ENCODE assay signal across 27 cellular contexts in the genomic region with DNA sequence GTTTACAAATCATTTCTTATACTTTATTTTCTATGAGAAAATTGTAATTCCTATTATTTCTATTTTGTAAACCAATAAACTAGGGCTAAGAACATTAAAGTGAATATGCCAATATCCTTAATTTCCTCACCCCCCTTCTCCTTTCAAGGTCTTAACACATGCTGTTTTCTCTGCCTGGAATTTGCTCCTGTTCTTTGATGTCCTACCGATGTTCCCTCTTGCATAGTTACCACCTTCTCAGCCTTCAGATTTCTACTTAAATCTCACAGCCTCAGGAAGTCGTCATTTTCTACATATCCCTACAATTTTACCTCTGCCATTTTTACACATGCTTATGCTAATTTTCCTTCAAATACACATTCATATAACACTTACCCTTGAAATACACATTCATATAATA.
"Had no signal": no experiment of that assay in that cellular context is flagged by ENCODE, and none has a peak within 500 bp of the region (broad histone marks: within the 10 kb centered on the region; RNA-seq: fewer than 3 reads in every experiment).

No MANE protein-coding gene starts in this region.

- H3K9me3 Mint-ChIP-seq: nephron progenitor cell, neural crest cell had no signal

- H3K4me1 Mint-ChIP-seq: naive thymus-derived CD8-positive, alpha-beta T cell; nephron progenitor cell; stimulated activated effector memory CD8-positive, alpha-beta T cell treated with anti-CD3 and anti-CD28 coated beads, Interleukin-12 subunit alpha, Interleukin-12 subunit beta, amount 100 ng/mL, for 72 hours; stimulated activated naive B cell treated with anti-CD40 and anti-IgM and Interleukin-4, amounts not matched to agents 10 μg/mL and 1 μg/mL and 100 μg/mL, for 72 hours had no signal

- DNase-seq: naive thymus-derived CD8-positive, alpha-beta T cell; nephron progenitor cell; nucleus accumbens; pancreas; right cardiac atrium; right lobe of liver; sigmoid colon; small intestine; stimulated activated CD4-positive, alpha-beta T cell treated with anti-CD3 and anti-CD28 coated beads, Interleukin-15, amount 100 ng/mL, for 24 hours; stimulated activated CD4-positive, alpha-beta T cell treated with anti-CD3 and anti-CD28 coated beads, Interleukin-2, amount 100 ng/mL, for 24 hours; stimulated activated CD4-positive, alpha-beta T cell treated with anti-CD3 and anti-CD28 coated beads, Interleukin-2, amount 100 ng/mL, for 48 hours; stimulated activated CD4-positive, alpha-beta T cell treated with anti-CD3 and anti-CD28 coated beads, Interleukin-4, amount 100 ng/mL, for 24 hours; stimulated activated naive B cell treated with anti-CD40 and anti-IgM and Interleukin-4, amounts not matched to agents 10 μg/mL and 1 μg/mL and 100 μg/mL, for 72 hours; stimulated activated naive CD4-positive, alpha-beta T cell treated with Interleukin-2 at 50 U/mL for 16 hours; stomach; thyroid gland; trophoblast cell; upper lobe of left lung had no signal

- H3K27ac Mint-ChIP-seq: naive thymus-derived CD8-positive, alpha-beta T cell; natural killer cell treated with Interleukin-12 subunit alpha and Interleukin-12 subunit beta and Interleukin-15 and Interleukin-18, amount 100 ng/mL, for 72 hours; nephron progenitor cell; stimulated activated effector memory CD8-positive, alpha-beta T cell treated with anti-CD3 and anti-CD28 coated beads, Interleukin-12 subunit alpha, Interleukin-12 subunit beta, amount 100 ng/mL, for 72 hours; stimulated activated naive B cell treated with anti-CD40 and anti-IgM and Interleukin-4, amounts not matched to agents 10 μg/mL and 1 μg/mL and 100 μg/mL, for 72 hours; stimulated activated naive CD8-positive, alpha-beta T cell treated with anti-CD3 and anti-CD28 coated beads, Interleukin-15, Interleukin-2, amounts not matched to agents 100 ng/mL and 50 ng/mL, for 24 hours had no signal

- H3K36me3 Mint-ChIP-seq: stimulated activated effector memory CD8-positive, alpha-beta T cell treated with anti-CD3 and anti-CD28 coated beads, Interleukin-12 subunit alpha, Interleukin-12 subunit beta, amount 100 ng/mL, for 72 hours; stimulated activated naive B cell treated with anti-CD40 and anti-IgM and Interleukin-4, amounts not matched to agents 10 μg/mL and 1 μg/mL and 100 μg/mL, for 72 hours had no signal

- H3K27me3 ChIP-seq: neutrophil, pancreas, right lobe of liver, sigmoid colon, stomach, thyroid gland, tibial nerve, upper lobe of left lung, vagina had no signal

- H3K4me1 ChIP-seq: pancreas, prostate gland, right lobe of liver, stomach, thyroid gland, tibial nerve, upper lobe of left lung, vagina had no signal

- H3K27ac ChIP-seq: neutrophil, pancreas, prostate gland, right lobe of liver, sigmoid colon, stomach, thoracic aorta, thyroid gland, tibial nerve, upper lobe of left lung, vagina had no signal

- H3K9me3 ChIP-seq: neutrophil, pancreas, prostate gland, right lobe of liver, sigmoid colon, stomach, thoracic aorta, thyroid gland, tibial nerve, upper lobe of left lung, vagina had no signal

- H3K27me3 Mint-ChIP-seq: naive thymus-derived CD8-positive, alpha-beta T cell; natural killer cell treated with Interleukin-12 subunit alpha and Interleukin-12 subunit beta and Interleukin-15 and Interleukin-18, amount 100 ng/mL, for 72 hours; stimulated activated naive B cell treated with anti-CD40 and anti-IgM and Interleukin-4, amounts not matched to agents 10 μg/mL and 1 μg/mL and 100 μg/mL, for 72 hours; stimulated activated naive CD8-positive, alpha-beta T cell treated with anti-CD3 and anti-CD28 coated beads, Interleukin-15, Interleukin-2, amounts not matched to agents 100 ng/mL and 50 ng/mL, for 24 hours had no signal

- H3K4me3 ChIP-seq: pancreas, prostate gland, right lobe of liver, sigmoid colon, stomach, thoracic aorta, thyroid gland, tibial nerve, upper lobe of left lung, vagina had no signal

- H3K4me3 Mint-ChIP-seq: naive thymus-derived CD8-positive, alpha-beta T cell; natural killer cell treated with Interleukin-12 subunit alpha and Interleukin-12 subunit beta and Interleukin-15 and Interleukin-18, amount 100 ng/mL, for 72 hours; nephron progenitor cell; neural crest cell; stimulated activated effector memory CD8-positive, alpha-beta T cell treated with anti-CD3 and anti-CD28 coated beads, Interleukin-12 subunit alpha, Interleukin-12 subunit beta, amount 100 ng/mL, for 72 hours; stimulated activated naive B cell treated with anti-CD40 and anti-IgM and Interleukin-4, amounts not matched to agents 10 μg/mL and 1 μg/mL and 100 μg/mL, for 72 hours; stimulated activated naive CD8-positive, alpha-beta T cell treated with anti-CD3 and anti-CD28 coated beads, Interleukin-15, Interleukin-2, amounts not matched to agents 100 ng/mL and 50 ng/mL, for 24 hours had no signal

- ATAC-seq: naive thymus-derived CD8-positive, alpha-beta T cell; natural killer cell treated with Interleukin-12 subunit alpha and Interleukin-12 subunit beta and Interleukin-15 and Interleukin-18, amount 100 ng/mL, for 72 hours; pancreas; right cardiac atrium; right lobe of liver; stimulated activated effector memory CD8-positive, alpha-beta T cell treated with anti-CD3 and anti-CD28 coated beads, Interleukin-12 subunit alpha, Interleukin-12 subunit beta, amount 100 ng/mL, for 72 hours; stimulated activated naive B cell treated with anti-CD40 and anti-IgM and Interleukin-4, amounts not matched to agents 10 μg/mL and 1 μg/mL and 100 μg/mL, for 72 hours had no signal

- H3K36me3 ChIP-seq: neutrophil, pancreas, prostate gland, right lobe of liver, sigmoid colon, stomach, thoracic aorta, thyroid gland, tibial nerve, upper lobe of left lung, vagina had no signal
